Comparison of ENCODE assay signal across 1 cellular context in the genomic region with DNA sequence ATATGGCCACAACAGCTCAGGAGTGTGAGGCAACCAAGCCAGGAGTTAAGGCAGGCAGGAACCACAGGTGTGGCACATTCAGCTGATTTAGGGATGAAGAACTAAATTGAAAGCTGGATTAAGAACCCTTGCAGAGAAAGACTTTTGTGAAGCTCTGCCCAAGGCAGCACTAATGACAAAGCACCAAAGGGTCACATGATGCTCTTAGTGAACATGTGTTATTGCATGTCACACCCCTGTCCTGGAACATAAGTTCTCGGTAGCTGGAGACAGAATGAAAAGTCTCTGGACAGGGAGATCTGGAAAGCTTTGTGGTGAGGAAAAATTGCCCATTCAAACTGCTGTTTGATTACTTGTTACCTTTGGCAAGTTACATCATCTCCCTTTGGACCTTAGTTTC.
TF ChIP-seq lines count a peak whose summit lies in the region.

No MANE protein-coding gene starts in this region.

TF ChIP-seq in K562, 482 proteins besides CTCF, POLR2A, EP300 and RAD21 (continues in another document):
- TF ChIP-seq, protein P1, sequence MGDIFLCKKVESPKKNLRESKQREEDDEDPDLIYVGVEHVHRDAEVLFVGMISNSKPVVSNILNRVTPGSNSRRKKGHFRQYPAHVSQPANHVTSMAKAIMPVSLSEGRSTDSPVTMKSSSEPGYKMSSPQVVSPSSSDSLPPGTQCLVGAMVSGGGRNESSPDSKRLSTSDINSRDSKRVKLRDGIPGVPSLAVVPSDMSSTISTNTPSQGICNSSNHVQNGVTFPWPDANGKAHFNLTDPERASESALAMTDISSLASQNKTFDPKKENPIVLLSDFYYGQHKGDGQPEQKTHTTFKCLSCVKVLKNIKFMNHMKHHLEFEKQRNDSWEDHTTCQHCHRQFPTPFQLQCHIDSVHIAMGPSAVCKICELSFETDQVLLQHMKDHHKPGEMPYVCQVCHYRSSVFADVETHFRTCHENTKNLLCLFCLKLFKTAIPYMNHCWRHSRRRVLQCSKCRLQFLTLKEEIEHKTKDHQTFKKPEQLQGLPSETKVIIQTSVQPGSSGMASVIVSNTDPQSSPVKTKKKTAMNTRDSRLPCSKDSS (IDR thresholded peaks at IDR 0.05; ENCODE audit: low read depth, partially characterized antibody): no peak
- TF ChIP-seq, protein P2, sequence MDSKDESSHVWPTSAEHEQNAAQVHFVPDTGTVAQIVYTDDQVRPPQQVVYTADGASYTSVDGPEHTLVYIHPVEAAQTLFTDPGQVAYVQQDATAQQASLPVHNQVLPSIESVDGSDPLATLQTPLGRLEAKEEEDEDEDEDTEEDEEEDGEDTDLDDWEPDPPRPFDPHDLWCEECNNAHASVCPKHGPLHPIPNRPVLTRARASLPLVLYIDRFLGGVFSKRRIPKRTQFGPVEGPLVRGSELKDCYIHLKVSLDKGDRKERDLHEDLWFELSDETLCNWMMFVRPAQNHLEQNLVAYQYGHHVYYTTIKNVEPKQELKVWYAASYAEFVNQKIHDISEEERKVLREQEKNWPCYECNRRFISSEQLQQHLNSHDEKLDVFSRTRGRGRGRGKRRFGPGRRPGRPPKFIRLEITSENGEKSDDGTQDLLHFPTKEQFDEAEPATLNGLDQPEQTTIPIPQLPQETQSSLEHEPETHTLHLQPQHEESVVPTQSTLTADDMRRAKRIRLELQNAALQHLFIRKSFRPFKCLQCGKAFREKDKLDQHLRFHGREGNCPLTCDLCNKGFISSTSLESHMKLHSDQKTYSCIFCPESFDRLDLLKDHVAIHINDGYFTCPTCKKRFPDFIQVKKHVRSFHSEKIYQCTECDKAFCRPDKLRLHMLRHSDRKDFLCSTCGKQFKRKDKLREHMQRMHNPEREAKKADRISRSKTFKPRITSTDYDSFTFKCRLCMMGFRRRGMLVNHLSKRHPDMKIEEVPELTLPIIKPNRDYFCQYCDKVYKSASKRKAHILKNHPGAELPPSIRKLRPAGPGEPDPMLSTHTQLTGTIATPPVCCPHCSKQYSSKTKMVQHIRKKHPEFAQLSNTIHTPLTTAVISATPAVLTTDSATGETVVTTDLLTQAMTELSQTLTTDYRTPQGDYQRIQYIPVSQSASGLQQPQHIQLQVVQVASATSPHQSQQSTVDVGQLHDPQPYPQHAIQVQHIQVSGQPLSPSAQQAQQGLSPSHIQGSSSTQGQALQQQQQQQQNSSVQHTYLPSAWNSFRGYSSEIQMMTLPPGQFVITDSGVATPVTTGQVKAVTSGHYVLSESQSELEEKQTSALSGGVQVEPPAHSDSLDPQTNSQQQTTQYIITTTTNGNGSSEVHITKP (IDR thresholded peaks at IDR 0.05; ENCODE audit: partially characterized antibody): no peak
- TF ChIP-seq CBFB (CRISPR knock-in tag; IDR thresholded peaks at IDR 0.05) (no peak), IRF2 (CRISPR knock-in tag; IDR thresholded peaks at IDR 0.05) (no peak), SMARCE1 (IDR thresholded peaks at IDR 0.05) (no peak), NR2C2 (CRISPR knock-in tag; IDR thresholded peaks at IDR 0.05) (no peak), NR2C2 (tag; IDR thresholded peaks at IDR 0.05) (no peak), RBM15 (IDR thresholded peaks at IDR 0.05; ENCODE audit: insufficient read depth, low read length) (no peak), CAMTA2 (CRISPR knock-in tag; conservative IDR thresholded peaks at IDR 0.05) (no peak), JUN (IDR thresholded peaks at IDR 0.05; ENCODE audit: borderline replicate concordance, low read depth, low read length) (no peak), JUN (CRISPR knock-in tag; IDR thresholded peaks at IDR 0.05; ENCODE audit: borderline replicate concordance) (no peak), RAD51 (IDR thresholded peaks at IDR 0.05; ENCODE audit: borderline replicate concordance, low read depth) (peak; percentile 54; the same call in 1 of the 2 replicates), ZNF75A (CRISPR knock-in tag; IDR thresholded peaks at IDR 0.05) (no peak), ZNF140 (CRISPR knock-in tag; IDR thresholded peaks at IDR 0.05) (no peak), HDAC1 (IDR thresholded peaks at IDR 0.05) (no peak)
- TF ChIP-seq, protein P3, sequence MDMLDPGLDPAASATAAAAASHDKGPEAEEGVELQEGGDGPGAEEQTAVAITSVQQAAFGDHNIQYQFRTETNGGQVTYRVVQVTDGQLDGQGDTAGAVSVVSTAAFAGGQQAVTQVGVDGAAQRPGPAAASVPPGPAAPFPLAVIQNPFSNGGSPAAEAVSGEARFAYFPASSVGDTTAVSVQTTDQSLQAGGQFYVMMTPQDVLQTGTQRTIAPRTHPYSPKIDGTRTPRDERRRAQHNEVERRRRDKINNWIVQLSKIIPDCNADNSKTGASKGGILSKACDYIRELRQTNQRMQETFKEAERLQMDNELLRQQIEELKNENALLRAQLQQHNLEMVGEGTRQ (CRISPR knock-in tag; IDR thresholded peaks at IDR 0.05): peak; percentile 41; the same call in 1 of the 2 replicates
- TF ChIP-seq, protein P4, sequence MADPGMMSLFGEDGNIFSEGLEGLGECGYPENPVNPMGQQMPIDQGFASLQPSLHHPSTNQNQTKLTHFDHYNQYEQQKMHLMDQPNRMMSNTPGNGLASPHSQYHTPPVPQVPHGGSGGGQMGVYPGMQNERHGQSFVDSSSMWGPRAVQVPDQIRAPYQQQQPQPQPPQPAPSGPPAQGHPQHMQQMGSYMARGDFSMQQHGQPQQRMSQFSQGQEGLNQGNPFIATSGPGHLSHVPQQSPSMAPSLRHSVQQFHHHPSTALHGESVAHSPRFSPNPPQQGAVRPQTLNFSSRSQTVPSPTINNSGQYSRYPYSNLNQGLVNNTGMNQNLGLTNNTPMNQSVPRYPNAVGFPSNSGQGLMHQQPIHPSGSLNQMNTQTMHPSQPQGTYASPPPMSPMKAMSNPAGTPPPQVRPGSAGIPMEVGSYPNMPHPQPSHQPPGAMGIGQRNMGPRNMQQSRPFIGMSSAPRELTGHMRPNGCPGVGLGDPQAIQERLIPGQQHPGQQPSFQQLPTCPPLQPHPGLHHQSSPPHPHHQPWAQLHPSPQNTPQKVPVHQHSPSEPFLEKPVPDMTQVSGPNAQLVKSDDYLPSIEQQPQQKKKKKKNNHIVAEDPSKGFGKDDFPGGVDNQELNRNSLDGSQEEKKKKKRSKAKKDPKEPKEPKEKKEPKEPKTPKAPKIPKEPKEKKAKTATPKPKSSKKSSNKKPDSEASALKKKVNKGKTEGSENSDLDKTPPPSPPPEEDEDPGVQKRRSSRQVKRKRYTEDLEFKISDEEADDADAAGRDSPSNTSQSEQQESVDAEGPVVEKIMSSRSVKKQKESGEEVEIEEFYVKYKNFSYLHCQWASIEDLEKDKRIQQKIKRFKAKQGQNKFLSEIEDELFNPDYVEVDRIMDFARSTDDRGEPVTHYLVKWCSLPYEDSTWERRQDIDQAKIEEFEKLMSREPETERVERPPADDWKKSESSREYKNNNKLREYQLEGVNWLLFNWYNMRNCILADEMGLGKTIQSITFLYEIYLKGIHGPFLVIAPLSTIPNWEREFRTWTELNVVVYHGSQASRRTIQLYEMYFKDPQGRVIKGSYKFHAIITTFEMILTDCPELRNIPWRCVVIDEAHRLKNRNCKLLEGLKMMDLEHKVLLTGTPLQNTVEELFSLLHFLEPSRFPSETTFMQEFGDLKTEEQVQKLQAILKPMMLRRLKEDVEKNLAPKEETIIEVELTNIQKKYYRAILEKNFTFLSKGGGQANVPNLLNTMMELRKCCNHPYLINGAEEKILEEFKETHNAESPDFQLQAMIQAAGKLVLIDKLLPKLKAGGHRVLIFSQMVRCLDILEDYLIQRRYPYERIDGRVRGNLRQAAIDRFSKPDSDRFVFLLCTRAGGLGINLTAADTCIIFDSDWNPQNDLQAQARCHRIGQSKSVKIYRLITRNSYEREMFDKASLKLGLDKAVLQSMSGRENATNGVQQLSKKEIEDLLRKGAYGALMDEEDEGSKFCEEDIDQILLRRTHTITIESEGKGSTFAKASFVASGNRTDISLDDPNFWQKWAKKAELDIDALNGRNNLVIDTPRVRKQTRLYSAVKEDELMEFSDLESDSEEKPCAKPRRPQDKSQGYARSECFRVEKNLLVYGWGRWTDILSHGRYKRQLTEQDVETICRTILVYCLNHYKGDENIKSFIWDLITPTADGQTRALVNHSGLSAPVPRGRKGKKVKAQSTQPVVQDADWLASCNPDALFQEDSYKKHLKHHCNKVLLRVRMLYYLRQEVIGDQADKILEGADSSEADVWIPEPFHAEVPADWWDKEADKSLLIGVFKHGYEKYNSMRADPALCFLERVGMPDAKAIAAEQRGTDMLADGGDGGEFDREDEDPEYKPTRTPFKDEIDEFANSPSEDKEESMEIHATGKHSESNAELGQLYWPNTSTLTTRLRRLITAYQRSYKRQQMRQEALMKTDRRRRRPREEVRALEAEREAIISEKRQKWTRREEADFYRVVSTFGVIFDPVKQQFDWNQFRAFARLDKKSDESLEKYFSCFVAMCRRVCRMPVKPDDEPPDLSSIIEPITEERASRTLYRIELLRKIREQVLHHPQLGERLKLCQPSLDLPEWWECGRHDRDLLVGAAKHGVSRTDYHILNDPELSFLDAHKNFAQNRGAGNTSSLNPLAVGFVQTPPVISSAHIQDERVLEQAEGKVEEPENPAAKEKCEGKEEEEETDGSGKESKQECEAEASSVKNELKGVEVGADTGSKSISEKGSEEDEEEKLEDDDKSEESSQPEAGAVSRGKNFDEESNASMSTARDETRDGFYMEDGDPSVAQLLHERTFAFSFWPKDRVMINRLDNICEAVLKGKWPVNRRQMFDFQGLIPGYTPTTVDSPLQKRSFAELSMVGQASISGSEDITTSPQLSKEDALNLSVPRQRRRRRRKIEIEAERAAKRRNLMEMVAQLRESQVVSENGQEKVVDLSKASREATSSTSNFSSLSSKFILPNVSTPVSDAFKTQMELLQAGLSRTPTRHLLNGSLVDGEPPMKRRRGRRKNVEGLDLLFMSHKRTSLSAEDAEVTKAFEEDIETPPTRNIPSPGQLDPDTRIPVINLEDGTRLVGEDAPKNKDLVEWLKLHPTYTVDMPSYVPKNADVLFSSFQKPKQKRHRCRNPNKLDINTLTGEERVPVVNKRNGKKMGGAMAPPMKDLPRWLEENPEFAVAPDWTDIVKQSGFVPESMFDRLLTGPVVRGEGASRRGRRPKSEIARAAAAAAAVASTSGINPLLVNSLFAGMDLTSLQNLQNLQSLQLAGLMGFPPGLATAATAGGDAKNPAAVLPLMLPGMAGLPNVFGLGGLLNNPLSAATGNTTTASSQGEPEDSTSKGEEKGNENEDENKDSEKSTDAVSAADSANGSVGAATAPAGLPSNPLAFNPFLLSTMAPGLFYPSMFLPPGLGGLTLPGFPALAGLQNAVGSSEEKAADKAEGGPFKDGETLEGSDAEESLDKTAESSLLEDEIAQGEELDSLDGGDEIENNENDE (IDR thresholded peaks at IDR 0.05; ENCODE audit: low read depth, low read length): no peak
- TF ChIP-seq, protein P5, sequence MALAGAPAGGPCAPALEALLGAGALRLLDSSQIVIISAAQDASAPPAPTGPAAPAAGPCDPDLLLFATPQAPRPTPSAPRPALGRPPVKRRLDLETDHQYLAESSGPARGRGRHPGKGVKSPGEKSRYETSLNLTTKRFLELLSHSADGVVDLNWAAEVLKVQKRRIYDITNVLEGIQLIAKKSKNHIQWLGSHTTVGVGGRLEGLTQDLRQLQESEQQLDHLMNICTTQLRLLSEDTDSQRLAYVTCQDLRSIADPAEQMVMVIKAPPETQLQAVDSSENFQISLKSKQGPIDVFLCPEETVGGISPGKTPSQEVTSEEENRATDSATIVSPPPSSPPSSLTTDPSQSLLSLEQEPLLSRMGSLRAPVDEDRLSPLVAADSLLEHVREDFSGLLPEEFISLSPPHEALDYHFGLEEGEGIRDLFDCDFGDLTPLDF (CRISPR knock-in tag; IDR thresholded peaks at IDR 0.05): no peak
- TF ChIP-seq, protein P6, sequence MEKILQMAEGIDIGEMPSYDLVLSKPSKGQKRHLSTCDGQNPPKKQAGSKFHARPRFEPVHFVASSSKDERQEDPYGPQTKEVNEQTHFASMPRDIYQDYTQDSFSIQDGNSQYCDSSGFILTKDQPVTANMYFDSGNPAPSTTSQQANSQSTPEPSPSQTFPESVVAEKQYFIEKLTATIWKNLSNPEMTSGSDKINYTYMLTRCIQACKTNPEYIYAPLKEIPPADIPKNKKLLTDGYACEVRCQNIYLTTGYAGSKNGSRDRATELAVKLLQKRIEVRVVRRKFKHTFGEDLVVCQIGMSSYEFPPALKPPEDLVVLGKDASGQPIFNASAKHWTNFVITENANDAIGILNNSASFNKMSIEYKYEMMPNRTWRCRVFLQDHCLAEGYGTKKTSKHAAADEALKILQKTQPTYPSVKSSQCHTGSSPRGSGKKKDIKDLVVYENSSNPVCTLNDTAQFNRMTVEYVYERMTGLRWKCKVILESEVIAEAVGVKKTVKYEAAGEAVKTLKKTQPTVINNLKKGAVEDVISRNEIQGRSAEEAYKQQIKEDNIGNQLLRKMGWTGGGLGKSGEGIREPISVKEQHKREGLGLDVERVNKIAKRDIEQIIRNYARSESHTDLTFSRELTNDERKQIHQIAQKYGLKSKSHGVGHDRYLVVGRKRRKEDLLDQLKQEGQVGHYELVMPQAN (IDR thresholded peaks at IDR 0.05; ENCODE audit: borderline replicate concordance): no peak
- TF ChIP-seq, protein P7, sequence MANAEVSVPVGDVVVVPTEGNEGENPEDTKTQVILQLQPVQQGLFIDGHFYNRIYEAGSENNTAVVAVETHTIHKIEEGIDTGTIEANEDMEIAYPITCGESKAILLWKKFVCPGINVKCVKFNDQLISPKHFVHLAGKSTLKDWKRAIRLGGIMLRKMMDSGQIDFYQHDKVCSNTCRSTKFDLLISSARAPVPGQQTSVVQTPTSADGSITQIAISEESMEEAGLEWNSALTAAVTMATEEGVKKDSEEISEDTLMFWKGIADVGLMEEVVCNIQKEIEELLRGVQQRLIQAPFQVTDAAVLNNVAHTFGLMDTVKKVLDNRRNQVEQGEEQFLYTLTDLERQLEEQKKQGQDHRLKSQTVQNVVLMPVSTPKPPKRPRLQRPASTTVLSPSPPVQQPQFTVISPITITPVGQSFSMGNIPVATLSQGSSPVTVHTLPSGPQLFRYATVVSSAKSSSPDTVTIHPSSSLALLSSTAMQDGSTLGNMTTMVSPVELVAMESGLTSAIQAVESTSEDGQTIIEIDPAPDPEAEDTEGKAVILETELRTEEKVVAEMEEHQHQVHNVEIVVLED (CRISPR knock-in tag; IDR thresholded peaks at IDR 0.05): no peak
